ENCODE assay signal across 9 cellular contexts in genomic region chr9:70392189-70392588, GRCh38. TPM values are rescaled to one million over a fixed set of nuclear protein-coding genes. Genes with fewer than 3 reads are reported as not detected.
DNase-seq lines count a peak whose midpoint lies in the region; ATAC-seq and TF ChIP-seq lines count a peak whose summit lies in the region.
"Had no signal": no experiment of that assay in that cellular context is flagged by ENCODE, and none has a peak within 500 bp of the region (broad histone marks: within the 10 kb centered on the region; RNA-seq: fewer than 3 reads in every experiment).

No MANE protein-coding gene starts in this region.

- no peak overlapping the region for H2AFZ ChIP-seq in OCI-LY1 (ENCODE audit: low read length)

- H3K9ac ChIP-seq in OCI-LY1 (ENCODE audit: low read length), result no peak overlapping the region

- no peak overlapping the region for H3K4me3 ChIP-seq in OCI-LY1 (ENCODE audit: low read depth, low read length, poor library complexity, severe bottlenecking)
- H3K4me3 ChIP-seq in fibroblast of villous mesenchyme (ENCODE audit: low read depth, low read length), result no peak overlapping the region

- DNase-seq in SIG-M5 treated with dmso at 0.1 percent for 504 hours (lab: John Stamatoyannopoulos, UW; ENCODE audit: unreplicated experiment), result peak; percentile 13
- DNase-seq in SIG-M5 (lab: John Stamatoyannopoulos, UW), result no peak
- DNase-seq in fibroblast of villous mesenchyme (ENCODE audit: low read depth), result no peak
- DNase-seq in stimulated activated naive CD8-positive, alpha-beta T cell treated with anti-CD3 and anti-CD28 coated beads, Interleukin-15, Interleukin-2, amounts not matched to agents 100 U/mL and 50 U/mL, for 24 hours, result no peak
- DNase-seq in NCI-H446 treated with DMSO at 0.1 percent for 48 hours (lab: John Stamatoyannopoulos, UW), result no peak
- no peak for DNase-seq in islet precursor cell
- no peak for DNase-seq in amniotic stem cell (lab: John Stamatoyannopoulos, UW)

- H3K9me2 ChIP-seq in OCI-LY1 (ENCODE audit: low read depth, low read length), result no peaks in the 10 kb centered on the region

- H3K4me2 ChIP-seq in OCI-LY1 (ENCODE audit: low read length), result no peak overlapping the region

- H3K36me3 ChIP-seq in OCI-LY1 (ENCODE audit: insufficient read depth, low read length), result no peaks in the 10 kb centered on the region

- no peaks in the 10 kb centered on the region for H3K79me2 ChIP-seq in OCI-LY1 (ENCODE audit: insufficient read depth, low read length)

- ATAC-seq in stimulated activated naive CD8-positive, alpha-beta T cell treated with anti-CD3 and anti-CD28 coated beads, Interleukin-15, Interleukin-2, amounts not matched to agents 100 U/mL and 50 U/mL, for 24 hours, result peak; percentile 51
- ATAC-seq: esophagus mucosa had no signal

- H3K27me3 ChIP-seq in OCI-LY1 (ENCODE audit: insufficient read depth, low read length), result no peaks in the 10 kb centered on the region

- H4K20me1 ChIP-seq in OCI-LY1 (ENCODE audit: insufficient read depth, low read length), result no peaks in the 10 kb centered on the region

- no peaks in the 10 kb centered on the region for H3F3A ChIP-seq in OCI-LY1 (ENCODE audit: insufficient read depth, low read length)

- TF ChIP-seq CTCF in OCI-LY1 (IDR thresholded peaks at IDR 0.05; ENCODE audit: low read length), result peak; percentile 57
- peak; percentile 22 for TF ChIP-seq CTCF in fibroblast of villous mesenchyme (IDR thresholded peaks at IDR 0.05; ENCODE audit: insufficient read depth, low read depth, low read length)

- no peaks in the 10 kb centered on the region for H3K4me1 ChIP-seq in OCI-LY1 (ENCODE audit: insufficient read depth, low read length, severe bottlenecking)

- H3K9me3 ChIP-seq in OCI-LY1 (ENCODE audit: low read length), result no peaks in the 10 kb centered on the region

- no peak overlapping the region for H3K27ac ChIP-seq in OCI-LY1 (ENCODE audit: low read depth, low read length, poor library complexity, severe bottlenecking)

RNA-seq across cellular contexts. Expression of gene KLF9, which starts 22.3 kb away (rescaled TPM):
- 34.5 and 37.1 TPM in 2 replicates for total RNA-seq in fibroblast of villous mesenchyme
